In the genomic region with DNA sequence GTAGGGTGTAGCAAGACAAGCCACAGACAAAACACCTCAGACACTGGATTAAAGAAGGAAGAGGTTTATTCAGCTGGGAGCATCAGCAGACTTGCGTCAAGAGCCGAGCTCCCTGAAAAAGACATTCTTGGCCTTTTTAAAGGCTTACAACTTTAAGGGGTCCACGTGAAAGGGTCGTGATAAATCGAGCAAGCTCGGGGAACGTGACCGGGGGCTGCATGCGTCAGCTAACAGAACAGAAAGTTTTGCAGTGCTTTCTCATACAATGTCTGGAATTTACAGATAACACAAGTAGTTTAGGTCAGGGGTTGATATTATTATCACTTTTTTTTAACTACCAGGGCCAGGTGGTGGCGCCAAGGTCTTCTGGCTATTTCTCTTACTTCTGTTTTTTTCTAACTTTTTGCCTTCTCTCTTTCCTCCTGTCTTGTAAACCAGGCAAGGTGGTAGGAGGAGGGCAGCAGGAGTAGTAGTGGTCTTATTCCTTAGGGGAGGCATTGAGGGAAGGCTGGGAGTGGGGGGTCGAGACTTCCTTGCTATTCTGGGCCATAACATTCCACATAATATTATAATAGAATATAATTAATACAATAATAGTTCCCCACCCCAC, we compare ENCODE assay signal across 8 cellular contexts. TPM values are rescaled to one million over a fixed set of nuclear protein-coding genes. Genes with fewer than 3 reads are reported as not detected.
DNase-seq lines count a peak whose midpoint lies in the region; ATAC-seq and TF ChIP-seq lines count a peak whose summit lies in the region.

No MANE protein-coding gene starts in this region.

- no peaks in the 10 kb centered on the region for H3K9me3 Mint-ChIP-seq in natural killer cell treated with Interleukin-12 subunit alpha and Interleukin-12 subunit beta and Interleukin-15 and Interleukin-18, amount 100 ng/mL, for 72 hours

- H3K27ac Mint-ChIP-seq in natural killer cell treated with Interleukin-12 subunit alpha and Interleukin-12 subunit beta and Interleukin-15 and Interleukin-18, amount 100 ng/mL, for 72 hours, result peak overlapping the region; percentile 15 to 73

- H3K36me3 ChIP-seq in mammary epithelial cell (ENCODE audit: insufficient read depth, low read length), result no peaks in the 10 kb centered on the region

- ATAC-seq in natural killer cell treated with Interleukin-12 subunit alpha and Interleukin-12 subunit beta and Interleukin-15 and Interleukin-18, amount 100 ng/mL, for 72 hours, result no peak
- ATAC-seq in HG02981 (IDR thresholded peaks at IDR 0.05; ENCODE audit: unreplicated experiment) (no peak), GM19023 (IDR thresholded peaks at IDR 0.05; ENCODE audit: unreplicated experiment) (no peak)

- peak; percentile 51 for DNase-seq in DMS53 (lab: John Stamatoyannopoulos, UW)
- DNase-seq in NAMALWA (ENCODE audit: low spot score), result peak; percentile 68
- DNase-seq in mammary epithelial cell, result peak; percentile 44
- no peak for DNase-seq in natural killer cell treated with Interleukin-12 subunit alpha and Interleukin-12 subunit beta and Interleukin-15 and Interleukin-18, amount 100 ng/mL, for 72 hours (ENCODE audit: low spot score)
- DNase-seq in DMS153 (lab: John Stamatoyannopoulos, UW), result no peak
- no peak for DNase-seq in NCI-H128 (lab: John Stamatoyannopoulos, UW; ENCODE audit: unreplicated experiment)

- peak overlapping the region in 1 of 3 experiments; percentile 49 for H3K4me3 ChIP-seq in mammary epithelial cell (replicated peaks in 1 of 3; ENCODE audit: insufficient read depth in 1 of 3, low read depth in 2 of 3, low read length in 3 of 3)

- H3K36me3 Mint-ChIP-seq in natural killer cell treated with Interleukin-12 subunit alpha and Interleukin-12 subunit beta and Interleukin-15 and Interleukin-18, amount 100 ng/mL, for 72 hours, result no peaks in the 10 kb centered on the region

- H3K9ac ChIP-seq in mammary epithelial cell (ENCODE audit: insufficient read depth, low read length), result peak overlapping the region; percentile 85

- dilution Hi-C loops in mammary epithelial cell (cut with HindIII; ENCODE audit: low sequenced_read_pairs), result no loop called here

- H3K27ac ChIP-seq in mammary epithelial cell (ENCODE audit: insufficient read depth, low read depth, low read length), result peak overlapping the region; percentile 70

- peak overlapping the region; percentile 11 for H3K4me3 Mint-ChIP-seq in natural killer cell treated with Interleukin-12 subunit alpha and Interleukin-12 subunit beta and Interleukin-15 and Interleukin-18, amount 100 ng/mL, for 72 hours

- H3K27me3 ChIP-seq in mammary epithelial cell (ENCODE audit: insufficient read depth, low read length), result no peaks in the 10 kb centered on the region

- peak; percentile 12 to 53 for TF ChIP-seq CTCF in mammary epithelial cell (conservative IDR thresholded peaks at IDR 0.05 in 1 of 2, IDR thresholded peaks at IDR 0.05 in 1 of 2; ENCODE audit: extremely low read depth in 1 of 2, insufficient read depth in 1 of 2, low read depth in 1 of 2, low read length in 2 of 2)

- no TSS peak for BruUV-seq in mammary epithelial cell (replicated peaks; lab: Mats Ljungman, UMichigan)

- peaks cover 13% of the 10 kb centered on the region for H3K79me2 ChIP-seq in mammary epithelial cell (ENCODE audit: insufficient read depth, low read length)

- peaks cover 17 to 26% of the 10 kb centered on the region in 2 donors for H3K4me1 Mint-ChIP-seq in natural killer cell treated with Interleukin-12 subunit alpha and Interleukin-12 subunit beta and Interleukin-15 and Interleukin-18, amount 100 ng/mL, for 72 hours (ENCODE audit: low read depth in 2 of 2)

- H3K4me1 ChIP-seq in mammary epithelial cell (ENCODE audit: insufficient read depth, low read length), result peaks cover 63% of the 10 kb centered on the region

- WGBS in mammary epithelial cell (ENCODE audit: low coverage, missing lambda C conversion rate), result 67% methylated on average over 10 of the region's 11 CpGs

- H3K9me3 ChIP-seq in mammary epithelial cell (replicated peaks; ENCODE audit: insufficient read depth, low read length), result no peaks in the 10 kb centered on the region

- H3K4me2 ChIP-seq in mammary epithelial cell (ENCODE audit: insufficient read depth, low read depth, low read length), result peak overlapping the region; percentile 96

- in situ Hi-C loops in mammary epithelial cell (cut with MboI; ENCODE audit: low sequenced_read_pairs in 2 of 2), result no loop called here

- H2AFZ ChIP-seq in mammary epithelial cell (ENCODE audit: low read depth, low read length), result peak overlapping the region; percentile 67

- CTCF ChIA-PET in mammary epithelial cell (lab: Charles Lee; ENCODE audit: low non-redundant PET), result interaction anchor here (0.6 kb wide), 1 partner anchor 11 kb away, joined by 7 read pairs; no protein-coding TSS in a partner anchor

- no peaks in the 10 kb centered on the region for H3K27me3 Mint-ChIP-seq in natural killer cell treated with Interleukin-12 subunit alpha and Interleukin-12 subunit beta and Interleukin-15 and Interleukin-18, amount 100 ng/mL, for 72 hours

- no peaks in the 10 kb centered on the region for H4K20me1 ChIP-seq in mammary epithelial cell (ENCODE audit: insufficient read depth, low read length)

- intact Hi-C loops in mammary epithelial cell (cut with micrococcal nuclease), result loop anchor here (1.0 kb wide), 2 partner anchors 12 to 200 kb away; no protein-coding TSS in a partner anchor

RNA-seq across cellular contexts. Expression of a gene that starts 0.6 kb away (rescaled TPM):
- total RNA-seq in mammary epithelial cell, result 10 to 100 TPM; 10.6 to 20.8 TPM
- 8.7 TPM for polyA plus RNA-seq in mammary epithelial cell
- polyA minus RNA-seq in mammary epithelial cell, result 2.8 TPM
- under 1 TPM; 0.25 to 0.98 TPM for total RNA-seq in natural killer cell treated with Interleukin-12 subunit alpha and Interleukin-12 subunit beta and Interleukin-15 and Interleukin-18, amount 100 ng/mL, for 72 hours

RNA-seq across cellular contexts. Expression of a gene that starts 5.6 kb away (rescaled TPM):
- total RNA-seq in mammary epithelial cell, result 10 to 100 TPM; 20.7 to 22.0 TPM
- 24.5 TPM for polyA plus RNA-seq in mammary epithelial cell
- 30.1 TPM for polyA minus RNA-seq in mammary epithelial cell
- total RNA-seq in natural killer cell treated with Interleukin-12 subunit alpha and Interleukin-12 subunit beta and Interleukin-15 and Interleukin-18, amount 100 ng/mL, for 72 hours, result 10 to 100 TPM; 13.5 to 13.6 TPM

RNA-seq across cellular contexts. Expression of a gene that starts 21.0 kb away (rescaled TPM):
- total RNA-seq in mammary epithelial cell, result 100 to 1,000 TPM in 1 of 2 donors, 10 to 100 TPM in 1; 74.7 to 144 TPM
- 106 TPM for polyA plus RNA-seq in mammary epithelial cell
- 171 TPM for polyA minus RNA-seq in mammary epithelial cell
- 100 to 1,000 TPM; 124 to 143 TPM for total RNA-seq in natural killer cell treated with Interleukin-12 subunit alpha and Interleukin-12 subunit beta and Interleukin-15 and Interleukin-18, amount 100 ng/mL, for 72 hours

RNA-seq across cellular contexts. Expression of a gene that starts 29.3 kb away (rescaled TPM):
- 10 to 100 TPM in 1 of 2 donors, 1 to 10 TPM in 1; 5.0 to 38.9 TPM for total RNA-seq in mammary epithelial cell
- polyA plus RNA-seq in mammary epithelial cell, result 28.6 TPM
- 23.8 TPM for polyA minus RNA-seq in mammary epithelial cell
- total RNA-seq in natural killer cell treated with Interleukin-12 subunit alpha and Interleukin-12 subunit beta and Interleukin-15 and Interleukin-18, amount 100 ng/mL, for 72 hours, result 100 to 1,000 TPM; 354 to 380 TPM

Comparison
In these comparisons a context has a peak if more than half of its experiments do, and no peak if none do; other contexts are left out.
1. DNase-seq: peak in DMS53 (single experiment), NAMALWA (single experiment) and mammary epithelial cell (single experiment); none in natural killer cell treated with Interleukin-12 subunit alpha and Interleukin-12 subunit beta and Interleukin-15 and Interleukin-18, amount 100 ng/mL, for 72 hours (single experiment), DMS153 (single experiment) and NCI-H128 (single experiment).
2. RNA of a gene that starts 0.6 kb away (total RNA-seq): 10.6 to 20.8 TPM in mammary epithelial cell; 0.25 to 0.98 TPM in natural killer cell treated with Interleukin-12 subunit alpha and Interleukin-12 subunit beta and Interleukin-15 and Interleukin-18, amount 100 ng/mL, for 72 hours; every median in the first group is over 4 times any median in the second.